19 cellular contexts compared by ENCODE assay signal in the genomic region with DNA sequence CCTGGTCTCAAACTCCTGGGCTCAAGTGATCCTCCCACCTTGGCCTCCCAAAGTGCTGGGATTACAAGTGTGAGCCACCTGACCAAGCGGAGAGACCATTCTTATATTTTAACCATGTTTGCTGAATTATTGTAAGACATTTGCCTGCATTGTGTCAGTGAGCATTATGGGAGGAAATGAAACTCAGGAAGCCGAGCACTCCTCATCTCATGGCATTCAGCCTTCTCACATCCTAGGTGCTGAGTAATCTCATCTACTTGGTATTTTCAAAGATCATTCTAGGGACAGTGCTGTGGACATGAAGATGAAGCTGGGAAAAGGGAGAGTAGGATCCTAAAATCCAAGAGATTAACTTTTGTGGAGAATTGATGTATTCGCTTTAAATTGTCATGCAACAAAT.
"Had no signal": no experiment of that assay in that cellular context is flagged by ENCODE, and none has a peak within 500 bp of the region (broad histone marks: within the 10 kb centered on the region; RNA-seq: fewer than 3 reads in every experiment).

No MANE protein-coding gene starts in this region.

- H3K4me3 ChIP-seq: breast epithelium, left lung, tibial artery, uterus had no signal

- H3K27ac ChIP-seq: breast epithelium, tibial artery, uterus, VCaP had no signal

- H3K27me3 ChIP-seq: breast epithelium, left lung, tibial artery, uterus had no signal

- DNase-seq: activated CD4-positive, alpha-beta memory T cell treated with anti-CD3 and anti-CD28 coated beads for 36 hours; activated CD8-positive, alpha-beta memory T cell treated with anti-CD3 and anti-CD28 coated beads, Interleukin-2, amount 10 ng/mL, durations not matched to agents 7 days and 5 days; activated naive CD4-positive, alpha-beta T cell treated with anti-CD3 and anti-CD28 coated beads for 36 hours; activated naive CD8-positive, alpha-beta T cell treated with anti-CD3 and anti-CD28 coated beads, Interleukin-2, amount 50 U/mL, for 24 hours; activated T-cell treated with anti-CD3 and anti-CD28 coated beads, Interleukin-2, amount 50 U/mL, for 1 hour; aorta; erythroblast; left lung; mammary epithelial cell; naive thymus-derived CD8-positive, alpha-beta T cell; posterior cingulate gyrus; retina; small intestine; stimulated activated CD4-positive, alpha-beta T cell treated with anti-CD3 and anti-CD28 coated beads, Interleukin-4, amount 100 ng/mL, for 24 hours; stimulated activated naive CD4-positive, alpha-beta T cell; tibial artery; uterus had no signal

- H3K4me1 ChIP-seq: breast epithelium, tibial artery, uterus had no signal

- H3K36me3 ChIP-seq: breast epithelium, left lung, tibial artery, uterus had no signal

- H3K9me3 ChIP-seq: breast epithelium, left lung, tibial artery, uterus had no signal
